In the genomic region with DNA sequence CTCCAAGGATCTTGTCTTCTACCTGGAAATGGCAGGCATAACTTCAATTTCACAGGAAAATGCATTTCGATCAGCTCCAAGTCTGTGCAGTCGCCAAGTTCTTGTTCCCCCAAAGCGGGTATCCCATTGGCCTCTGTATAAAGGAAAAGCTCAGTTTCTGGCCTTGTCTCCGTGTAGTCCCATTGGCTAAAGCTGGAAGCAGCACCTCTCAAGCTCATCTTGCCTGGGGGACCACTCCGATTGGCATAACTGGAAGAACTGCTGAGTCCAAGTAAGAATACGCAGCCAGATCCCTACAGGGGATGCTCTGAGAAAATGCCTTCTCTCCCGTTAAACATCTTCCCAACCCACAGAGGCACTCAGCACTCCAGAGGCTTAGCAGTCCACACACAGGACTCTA, we compare ENCODE assay signal across 21 cellular contexts.
"Had no signal": no experiment of that assay in that cellular context is flagged by ENCODE, and none has a peak within 500 bp of the region (broad histone marks: within the 10 kb centered on the region; RNA-seq: fewer than 3 reads in every experiment).

No MANE protein-coding gene starts in this region.

- DNase-seq: colonic mucosa; dermis blood vessel endothelial cell; dorsolateral prefrontal cortex; effector CD4-positive, alpha-beta T cell; effector memory CD4-positive, alpha-beta T cell; foreskin keratinocyte; gastrocnemius medialis; heart left ventricle; hypothalamus; immature natural killer cell; left cardiac atrium; left lung; left ventricle myocardium superior; lower lobe of right lung; mesenchymal stem cell; mucosa of descending colon; naive B cell; naive thymus-derived CD8-positive, alpha-beta T cell had no signal

- H3K4me2 ChIP-seq: hepatocyte had no signal

- H3K36me3 Mint-ChIP-seq: immature natural killer cell; mesothelial cell of epicardium; naive B cell; naive thymus-derived CD8-positive, alpha-beta T cell had no signal

- H3K27me3 ChIP-seq: colonic mucosa, esophagus muscularis mucosa, gastrocnemius medialis, heart left ventricle, hepatocyte, left lung had no signal

- H3K4me3 ChIP-seq: colonic mucosa, dorsolateral prefrontal cortex, esophagus muscularis mucosa, gastrocnemius medialis, heart left ventricle, hepatocyte, left lung, lower lobe of right lung, mucosa of descending colon had no signal

- H3K9me3 ChIP-seq: colonic mucosa, esophagus muscularis mucosa, gastrocnemius medialis, heart left ventricle, left lung, lower lobe of right lung, mucosa of descending colon had no signal

- H2AFZ ChIP-seq: hepatocyte had no signal

- H3K36me3 ChIP-seq: colonic mucosa, gastrocnemius medialis, heart left ventricle, left lung, lower lobe of right lung had no signal

- H3K9me3 Mint-ChIP-seq: mesothelial cell of epicardium; naive thymus-derived CD8-positive, alpha-beta T cell had no signal

- H3K4me3 Mint-ChIP-seq: immature natural killer cell; mesothelial cell of epicardium; naive B cell; naive thymus-derived CD8-positive, alpha-beta T cell had no signal

- H3K4me1 Mint-ChIP-seq: immature natural killer cell; naive B cell; naive thymus-derived CD8-positive, alpha-beta T cell had no signal

- H3K27me3 Mint-ChIP-seq: naive B cell; naive thymus-derived CD8-positive, alpha-beta T cell had no signal

- H3K27ac ChIP-seq: colonic mucosa, dorsolateral prefrontal cortex, esophagus muscularis mucosa, foreskin keratinocyte, gastrocnemius medialis, heart left ventricle, hepatocyte, left lung, lower lobe of right lung had no signal

- H3K27ac Mint-ChIP-seq: immature natural killer cell; mesothelial cell of epicardium; naive B cell; naive thymus-derived CD8-positive, alpha-beta T cell had no signal

- H3K4me1 ChIP-seq: colonic mucosa, foreskin keratinocyte, gastrocnemius medialis, heart left ventricle, left lung, lower lobe of right lung had no signal
